Comparison of ENCODE assay signal across 2 cellular contexts in the genomic region with DNA sequence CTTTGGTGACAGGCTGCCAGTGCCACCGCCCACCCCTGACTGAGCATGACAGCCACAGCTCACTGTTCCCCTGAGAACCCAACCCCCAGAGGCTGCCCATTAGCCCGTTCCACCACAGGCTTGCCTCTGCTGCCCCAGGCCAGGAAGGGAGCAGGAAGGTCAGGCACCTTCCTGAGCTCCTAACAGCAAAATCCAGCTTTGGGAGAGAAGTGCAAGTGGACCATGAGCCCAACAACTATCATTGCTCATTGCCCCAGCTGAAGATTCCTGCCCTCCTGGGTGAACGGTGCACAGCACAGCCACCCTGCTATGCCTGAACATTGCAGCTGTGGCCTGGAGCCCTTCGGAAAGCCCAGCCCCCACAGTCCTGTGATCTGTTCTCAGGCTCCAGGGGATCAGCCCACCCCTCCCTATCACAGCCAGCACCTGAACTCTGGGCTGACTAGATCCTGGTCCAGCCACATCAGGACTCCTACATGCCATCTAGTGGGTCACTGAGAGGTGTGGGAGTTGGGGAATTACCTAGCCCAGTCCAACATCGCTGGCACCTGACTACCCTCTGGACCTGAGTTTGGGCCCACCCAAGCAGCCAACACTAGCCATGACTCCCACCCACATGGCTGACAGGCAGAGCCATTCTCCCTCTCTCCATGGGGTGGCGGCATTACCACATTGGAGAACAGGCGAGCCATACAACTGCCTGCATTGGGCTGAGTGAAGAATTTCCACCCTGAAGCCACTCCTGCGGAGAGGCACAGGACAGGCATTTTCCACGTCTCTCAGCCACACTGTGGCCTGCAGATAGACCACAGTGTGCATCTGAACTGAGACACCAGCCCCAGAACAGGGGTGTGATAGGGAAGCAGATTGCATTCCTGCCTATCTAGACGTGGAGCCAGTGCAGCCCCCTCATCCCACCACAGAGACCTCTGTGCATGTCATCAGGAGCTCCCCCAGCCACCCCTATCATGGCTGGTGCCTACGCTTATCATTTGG.
TF ChIP-seq lines count a peak whose summit lies in the region.

No MANE protein-coding gene starts in this region.

TF ChIP-seq in HEK293T, 16 proteins besides CTCF, POLR2A, EP300 and RAD21 (continued from another document):
- TF ChIP-seq LEF1 (IDR thresholded peaks at IDR 0.05; ENCODE audit: borderline replicate concordance) (no peak), ZNF384 (IDR thresholded peaks at IDR 0.05) (no peak), SP1 (IDR thresholded peaks at IDR 0.05) (no peak)
- TF ChIP-seq, protein P1, sequence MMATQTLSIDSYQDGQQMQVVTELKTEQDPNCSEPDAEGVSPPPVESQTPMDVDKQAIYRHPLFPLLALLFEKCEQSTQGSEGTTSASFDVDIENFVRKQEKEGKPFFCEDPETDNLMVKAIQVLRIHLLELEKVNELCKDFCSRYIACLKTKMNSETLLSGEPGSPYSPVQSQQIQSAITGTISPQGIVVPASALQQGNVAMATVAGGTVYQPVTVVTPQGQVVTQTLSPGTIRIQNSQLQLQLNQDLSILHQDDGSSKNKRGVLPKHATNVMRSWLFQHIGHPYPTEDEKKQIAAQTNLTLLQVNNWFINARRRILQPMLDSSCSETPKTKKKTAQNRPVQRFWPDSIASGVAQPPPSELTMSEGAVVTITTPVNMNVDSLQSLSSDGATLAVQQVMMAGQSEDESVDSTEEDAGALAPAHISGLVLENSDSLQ (IDR thresholded peaks at IDR 0.05), result peak; percentile 58

TF ChIP-seq in H1, 55 proteins besides CTCF, POLR2A, EP300 and RAD21:
- no peak for TF ChIP-seq TAF7 (optimal IDR thresholded peaks at IDR 0.05; ENCODE audit: borderline replicate concordance, low read depth, low read length)
- TF ChIP-seq SIN3A (conservative IDR thresholded peaks at IDR 0.05 in 1 of 2, IDR thresholded peaks at IDR 0.05 in 1 of 2; ENCODE audit: low read depth in 1 of 2, low read length in 2 of 2), result 0 out of 4 replicates have a peak, but pooled peaks of 1 of the 2 experiments have one; percentile 52
- TF ChIP-seq CBX8 (IDR thresholded peaks at IDR 0.05; ENCODE audit: borderline replicate concordance, low read depth, low read length), result no peak
- TF ChIP-seq CHD7 (IDR thresholded peaks at IDR 0.05; ENCODE audit: insufficient replicate concordance, low read length), result no peak
- TF ChIP-seq CHD2 (IDR thresholded peaks at IDR 0.05; ENCODE audit: low read length), result 0 out of 2 replicates have a peak, but pooled peaks have one; percentile 18
- TF ChIP-seq TCF12 (IDR thresholded peaks at IDR 0.05; ENCODE audit: low read depth, low read length), result no peak
- no peak for TF ChIP-seq GTF2F1 (IDR thresholded peaks at IDR 0.05; ENCODE audit: borderline replicate concordance, low read depth, low read length)
- peak; percentile 66; the same call in 1 of the 2 replicates for TF ChIP-seq YY1 (IDR thresholded peaks at IDR 0.05; ENCODE audit: low read depth, low read length)
- TF ChIP-seq BACH1 (IDR thresholded peaks at IDR 0.05; ENCODE audit: low read length), result no peak
- TF ChIP-seq HDAC2 (IDR thresholded peaks at IDR 0.05; ENCODE audit: borderline replicate concordance in 1 of 2, low read depth in 2 of 2, low read length in 2 of 2), result peak in 1 of 2 experiments; percentile 73; a peak in 1 of 4 replicates
- 0 out of 2 replicates have a peak, but pooled peaks have one; percentile 27 for TF ChIP-seq RBBP5 (IDR thresholded peaks at IDR 0.05; ENCODE audit: borderline replicate concordance, low read depth, low read length)
- no peak for TF ChIP-seq CEBPB (IDR thresholded peaks at IDR 0.05; ENCODE audit: low read depth, low read length)
- TF ChIP-seq SRF (IDR thresholded peaks at IDR 0.05; ENCODE audit: low read depth, low read length), result no peak
- no peak for TF ChIP-seq NRF1 (IDR thresholded peaks at IDR 0.05; ENCODE audit: low read depth, low read length)
- TF ChIP-seq SP2 (IDR thresholded peaks at IDR 0.05; ENCODE audit: low read length), result no peak
- TF ChIP-seq ATF2 (IDR thresholded peaks at IDR 0.05; ENCODE audit: low read length), result no peak
- no peak for TF ChIP-seq RXRA (IDR thresholded peaks at IDR 0.05; ENCODE audit: insufficient read depth, low read depth, low read length)
- TF ChIP-seq, protein P2, sequence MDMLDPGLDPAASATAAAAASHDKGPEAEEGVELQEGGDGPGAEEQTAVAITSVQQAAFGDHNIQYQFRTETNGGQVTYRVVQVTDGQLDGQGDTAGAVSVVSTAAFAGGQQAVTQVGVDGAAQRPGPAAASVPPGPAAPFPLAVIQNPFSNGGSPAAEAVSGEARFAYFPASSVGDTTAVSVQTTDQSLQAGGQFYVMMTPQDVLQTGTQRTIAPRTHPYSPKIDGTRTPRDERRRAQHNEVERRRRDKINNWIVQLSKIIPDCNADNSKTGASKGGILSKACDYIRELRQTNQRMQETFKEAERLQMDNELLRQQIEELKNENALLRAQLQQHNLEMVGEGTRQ (IDR thresholded peaks at IDR 0.05; ENCODE audit: low read length), result no peak
- TF ChIP-seq GABPA (IDR thresholded peaks at IDR 0.05; ENCODE audit: borderline replicate concordance, insufficient read depth, low read length), result peak; percentile 47; the same call in 1 of the 2 replicates
- no peak for TF ChIP-seq CTBP2 (IDR thresholded peaks at IDR 0.05; ENCODE audit: borderline replicate concordance, insufficient read depth, insufficient read length, low read length)
- TF ChIP-seq SAP30 (IDR thresholded peaks at IDR 0.05; ENCODE audit: insufficient read depth, insufficient replicate concordance, low read length), result no peak
- TF ChIP-seq TEAD4 (IDR thresholded peaks at IDR 0.05; ENCODE audit: low read depth, low read length), result peak; percentile 29; the same call in 1 of the 2 replicates
- no peak for TF ChIP-seq KDM5A (IDR thresholded peaks at IDR 0.05; ENCODE audit: low read length)
- TF ChIP-seq JUN (IDR thresholded peaks at IDR 0.05; ENCODE audit: low read depth, low read length), result no peak
- TF ChIP-seq KDM4A (IDR thresholded peaks at IDR 0.05; ENCODE audit: low read depth, low read length, severe bottlenecking), result no peak
- TF ChIP-seq JUND (IDR thresholded peaks at IDR 0.05; ENCODE audit: low read length), result peak; percentile 35; the same call in 1 of the 2 replicates
- no peak for TF ChIP-seq SIRT6 (IDR thresholded peaks at IDR 0.05; ENCODE audit: low read length)
- TF ChIP-seq MAX (IDR thresholded peaks at IDR 0.05), result peak; percentile 84
- no peak for TF ChIP-seq EZH2 (IDR thresholded peaks at IDR 0.05; ENCODE audit: low read depth, low read length, severe bottlenecking)
- TF ChIP-seq CHD1 (IDR thresholded peaks at IDR 0.05; ENCODE audit: low read depth, low read length), result no peak
- TF ChIP-seq SP4 (IDR thresholded peaks at IDR 0.05; ENCODE audit: low read length), result no peak
- no peak for TF ChIP-seq ZNF274 (IDR thresholded peaks at IDR 0.05; ENCODE audit: borderline replicate concordance, extremely low read depth, low read length)
- no peak for TF ChIP-seq CBX5 (IDR thresholded peaks at IDR 0.05; ENCODE audit: low read depth, low read length)
- no peak for TF ChIP-seq POLR2AphosphoS5 (IDR thresholded peaks at IDR 0.05; ENCODE audit: low read depth, low read length)
- no peak for TF ChIP-seq TBP (IDR thresholded peaks at IDR 0.05; ENCODE audit: low read depth, low read length)
- no peak for TF ChIP-seq SUZ12 (IDR thresholded peaks at IDR 0.05; ENCODE audit: low read length)
- TF ChIP-seq RFX5 (IDR thresholded peaks at IDR 0.05; ENCODE audit: borderline replicate concordance, low read depth, low read length), result no peak
- TF ChIP-seq EGR1 (IDR thresholded peaks at IDR 0.05; ENCODE audit: borderline replicate concordance, low read depth, low read length), result no peak
- no peak for TF ChIP-seq BCL11A (IDR thresholded peaks at IDR 0.05; ENCODE audit: low read depth in 2 of 2, low read length in 2 of 2)
- TF ChIP-seq SP1 (IDR thresholded peaks at IDR 0.05; ENCODE audit: low read depth, low read length), result no peak
- TF ChIP-seq NANOG (IDR thresholded peaks at IDR 0.05; ENCODE audit: insufficient read depth, low read depth, low read length, poor library complexity, severe bottlenecking), result no peak
